In genomic region chrX:115564243-115564642, GRCh38 we compare ENCODE assay signal across 12 cellular contexts. TPM values are rescaled to one million over a fixed set of nuclear protein-coding genes. Genes with fewer than 3 reads are reported as not detected.
DNase-seq lines count a peak whose midpoint lies in the region; ATAC-seq and TF ChIP-seq lines count a peak whose summit lies in the region.
"Had no signal": no experiment of that assay in that cellular context is flagged by ENCODE, and none has a peak within 500 bp of the region (broad histone marks: within the 10 kb centered on the region; RNA-seq: fewer than 3 reads in every experiment).

No MANE protein-coding gene starts in this region.

- DNase-seq in NCI-H2029 treated with DMSO at 0.1 percent for 48 hours (lab: John Stamatoyannopoulos, UW) (peak; percentile 7), NCI-H2029 (lab: John Stamatoyannopoulos, UW) (no peak), breast epithelium (ENCODE audit: low spot score in 2 of 2) (no peak), left lobe of liver (ENCODE audit: low spot score) (no peak), thyroid gland (peak; percentile 49 to 59), G401 (ENCODE audit: low spot score) (no peak), NCI-H1092 treated with DMSO at 0.1 percent for 48 hours (lab: John Stamatoyannopoulos, UW) (no peak), GOT3 (lab: John Stamatoyannopoulos, UW) (no peak)
- DNase-seq: activated CD4-positive, alpha-beta T cell treated with anti-CD3 and anti-CD28 coated beads for 36 hours; T-helper 1 cell had no signal

- 17% methylated on average over 2 of the region's 2 CpGs for WGBS in thyroid gland, 2 donors

- intact Hi-C loops in breast epithelium (cut with DNase I; ENCODE audit: low total_unique reads): no loop called here
- intact Hi-C loops in thyroid gland (cut with DNase I): no loop called here

- peaks cover 0 to 53% of the 10 kb centered on the region in 2 donors for H3K27me3 ChIP-seq in breast epithelium
- no peaks in the 10 kb centered on the region for H3K27me3 ChIP-seq in thyroid gland
- H3K27me3 ChIP-seq: suprapubic skin had no signal

- H3K27ac ChIP-seq in breast epithelium (peak overlapping the region; percentile 11), thyroid gland (peak overlapping the region; percentile 92 to 97 (median 97))
- H3K27ac ChIP-seq: 22Rv1, suprapubic skin had no signal

- peak; percentile 33 for ATAC-seq in left lobe of liver
- ATAC-seq: activated CD4-positive, alpha-beta T cell treated with anti-CD3 and anti-CD28 coated beads for 36 hours had no signal

- no peak overlapping the region for H3K4me3 ChIP-seq in breast epithelium
- no peak overlapping the region for H3K4me3 ChIP-seq in thyroid gland (replicated peaks in 1 of 3)

- no peaks in the 10 kb centered on the region for H3K36me3 ChIP-seq in breast epithelium
- no peaks in the 10 kb centered on the region for H3K36me3 ChIP-seq in thyroid gland
- H3K36me3 ChIP-seq: suprapubic skin had no signal

- H3K9me3 ChIP-seq in breast epithelium (no peaks in the 10 kb centered on the region), thyroid gland (no peaks in the 10 kb centered on the region)
- H3K9me3 ChIP-seq: suprapubic skin had no signal

- no peak for TF ChIP-seq POLR2A in breast epithelium (IDR thresholded peaks at IDR 0.05)
- TF ChIP-seq POLR2A in thyroid gland (IDR thresholded peaks at IDR 0.05): peak in 1 of 2 donors; percentile 35

- TF ChIP-seq CTCF in breast epithelium (IDR thresholded peaks at IDR 0.05): no peak
- TF ChIP-seq CTCF in thyroid gland (IDR thresholded peaks at IDR 0.05): no peak

- in situ Hi-C loops in G401 (cut with HindIII; ENCODE audit: low sequenced_read_pairs): loop anchor here (10.0 kb wide), 1 partner anchor 51 kb away; no protein-coding TSS in a partner anchor

- H3K4me1 ChIP-seq in breast epithelium (no peaks in the 10 kb centered on the region), thyroid gland (peaks cover 0 to 12% of the 10 kb centered on the region in 2 donors)

RNA-seq across cellular contexts. Expression of gene PLS3, which starts 3.3 kb away (rescaled TPM):
- total RNA-seq in breast epithelium (10 to 100 TPM; 64.6 to 79.5 (median 69.4) TPM), left lobe of liver (68.7 TPM), thyroid gland (100 to 1,000 TPM; 238 to 366 (median 300) TPM)
- 88.5 and 108 TPM in 2 replicates for total RNA-seq in G401 (2014; rRNA removed; shearing (Covaris generic))

Comparison
In these comparisons a context has a peak if more than half of its experiments do, and no peak if none do; other contexts are left out.
1. DNase-seq: peak in NCI-H2029 treated with DMSO at 0.1 percent for 48 hours (single experiment) and thyroid gland (2 of 2); none in NCI-H2029 (single experiment), breast epithelium (0 of 2), left lobe of liver (single experiment), G401 (single experiment), NCI-H1092 treated with DMSO at 0.1 percent for 48 hours (single experiment) and GOT3 (single experiment).